ENCODE assay signal across 7 cellular contexts in the genomic region with DNA sequence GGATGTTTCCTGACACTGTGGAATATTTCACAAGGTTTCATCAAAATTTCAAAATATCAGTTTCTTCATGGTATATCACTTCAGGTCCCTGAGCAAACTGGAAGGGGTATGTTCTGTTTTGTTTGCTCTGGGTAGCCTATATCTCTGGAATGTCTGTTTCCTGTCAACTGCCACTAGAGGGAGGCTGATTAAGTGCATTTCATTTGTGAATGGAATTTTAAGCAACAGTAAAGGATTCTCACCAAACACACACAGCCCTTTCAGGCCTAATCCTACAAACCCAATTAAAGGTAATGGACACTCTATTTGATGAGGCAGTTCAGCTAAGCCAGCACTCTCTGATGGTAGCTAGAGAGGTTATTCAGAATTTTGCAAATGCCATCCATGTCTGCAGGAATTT.
A peak's percentile ranks its signal among the peaks of the same experiment; 100 is the strongest.
DNase-seq lines count a peak whose midpoint lies in the region; ATAC-seq and TF ChIP-seq lines count a peak whose summit lies in the region.

No MANE protein-coding gene starts in this region.

- H2AFZ ChIP-seq in OCI-LY7 (ENCODE audit: low read length) = no peak overlapping the region

- POLR2A ChIA-PET in OCI-LY7 (lab: Charles Lee) = no interaction called here

- no peaks in the 10 kb centered on the region for H3K27me3 ChIP-seq in H7 (ENCODE audit: control insufficient read depth, insufficient read depth, low read length)
- H3K27me3 ChIP-seq in uterus = no peaks in the 10 kb centered on the region
- no peaks in the 10 kb centered on the region for H3K27me3 ChIP-seq in upper lobe of left lung

- H3K9me3 ChIP-seq in OCI-LY7 (ENCODE audit: low read length) (no peaks in the 10 kb centered on the region), uterus (no peaks in the 10 kb centered on the region), upper lobe of left lung (no peaks in the 10 kb centered on the region)

- TF ChIP-seq CTCF in OCI-LY7 (conservative IDR thresholded peaks at IDR 0.05; ENCODE audit: low read length) (peak; percentile 47), epithelial cell of proximal tubule (conservative IDR thresholded peaks at IDR 0.05; ENCODE audit: low read depth, low read length) (peak; percentile 64), uterus (IDR thresholded peaks at IDR 0.05) (peak in 1 of 4 experiments; percentile 14), upper lobe of left lung (IDR thresholded peaks at IDR 0.05) (peak in 3 of 6 experiments; percentile 14 to 21 (median 17))

- TF ChIP-seq EP300 in upper lobe of left lung (IDR thresholded peaks at IDR 0.05) = no peak

- H4K20me1 ChIP-seq in OCI-LY7 (ENCODE audit: insufficient read depth, low read length) = no peaks in the 10 kb centered on the region

- no peak overlapping the region for H3K4me2 ChIP-seq in OCI-LY7 (ENCODE audit: low read length)

- intact Hi-C loops in OCI-LY7 (cut with micrococcal nuclease; ENCODE audit: unreplicated experiment) (no loop called here), uterus (cut with DNase I; ENCODE audit: low total_unique reads) (no loop called here)

- H3K4me3 ChIP-seq in H7 (ENCODE audit: insufficient read depth, low read depth, low read length) (no peak overlapping the region), OCI-LY7 (ENCODE audit: low read depth, low read length, poor library complexity, severe bottlenecking) (no peak overlapping the region), epithelial cell of proximal tubule (ENCODE audit: low read depth, low read length) (no peak overlapping the region), uterus (no peak overlapping the region), upper lobe of left lung (no peak overlapping the region)

- DNase-seq in H7 (peak; percentile 41), OCI-LY7 (ENCODE audit: low spot score) (peak; percentile 0), epithelial cell of proximal tubule (ENCODE audit: low read depth) (no peak), retina (peak; percentile 4), uterus (no peak), upper lobe of left lung (no peak)

- no peak for TF ChIP-seq POLR2A in uterus (IDR thresholded peaks at IDR 0.05)
- no peak for TF ChIP-seq POLR2A in upper lobe of left lung (IDR thresholded peaks at IDR 0.05)

- BruUV-seq in OCI-LY7 (replicated peaks; lab: Mats Ljungman, UMichigan) = no TSS peak

- H3K27ac ChIP-seq in OCI-LY7 (ENCODE audit: low read depth, low read length, poor library complexity, severe bottlenecking) (no peak overlapping the region), uterus (no peak overlapping the region), upper lobe of left lung (no peak overlapping the region)

- no peaks in the 10 kb centered on the region for H3K9me2 ChIP-seq in OCI-LY7 (ENCODE audit: insufficient read depth, low read length)

- H3K79me2 ChIP-seq in OCI-LY7 (ENCODE audit: insufficient read depth, low read depth, low read length) = no peaks in the 10 kb centered on the region

- H3K4me1 ChIP-seq in OCI-LY7 (ENCODE audit: insufficient read depth, low read length, poor library complexity, severe bottlenecking) (no peaks in the 10 kb centered on the region), uterus (no peaks in the 10 kb centered on the region), upper lobe of left lung (no peaks in the 10 kb centered on the region)

- no peaks in the 10 kb centered on the region for H3K36me3 ChIP-seq in H7 (replicated peaks; ENCODE audit: control insufficient read depth, insufficient read depth, low read length)
- no peaks in the 10 kb centered on the region for H3K36me3 ChIP-seq in OCI-LY7 (ENCODE audit: insufficient read depth, low read length)
- no peaks in the 10 kb centered on the region for H3K36me3 ChIP-seq in uterus
- H3K36me3 ChIP-seq in upper lobe of left lung = no peaks in the 10 kb centered on the region

- CTCF ChIA-PET in OCI-LY7 (lab: Charles Lee; ENCODE audit: unreplicated experiment) = no interaction called here

- ATAC-seq in HG03520 (IDR thresholded peaks at IDR 0.05; ENCODE audit: unreplicated experiment) = no peak
- no peak for ATAC-seq in upper lobe of left lung (ENCODE audit: low FRiP score in 2 of 2)

Comparison
In these comparisons a context has a peak if more than half of its experiments do, and no peak if none do; other contexts are left out.
1. DNase-seq: peak in H7 (single experiment), OCI-LY7 (single experiment) and retina (single experiment); none in epithelial cell of proximal tubule (single experiment), uterus (0 of 2) and upper lobe of left lung (0 of 2).